ENCODE assay signal across 8 cellular contexts in genomic region chr3:128993461-128994172, GRCh38. TPM values are rescaled to one million over a fixed set of nuclear protein-coding genes. Genes with fewer than 3 reads are reported as not detected.
DNase-seq lines count a peak whose midpoint lies in the region; ATAC-seq and TF ChIP-seq lines count a peak whose summit lies in the region.

CFAP92 (minus strand) TSS chr3:128994076; CDS start chr3:128993304, 772 bp downstream.

- H3K9me3 Mint-ChIP-seq in endodermal cell = no peaks in the 10 kb centered on the region

- H3K4me3 ChIP-seq in endodermal cell (ENCODE audit: low read length) (peak within 1 kb of the TSS; percentile 80), mononuclear cell (ENCODE audit: low read length) (peak within 1 kb of the TSS; percentile 31)

- H3K36me3 ChIP-seq in endodermal cell (ENCODE audit: control insufficient read depth, insufficient read depth, low read length) = no peaks in the 10 kb centered on the region

- DNase-seq in NCI-H748 treated with DMSO at 0.1 percent for 48 hours (lab: John Stamatoyannopoulos, UW) (peak; percentile 77), endodermal cell (peak; percentile 98)
- DNase-seq in activated CD8-positive, alpha-beta memory T cell treated with anti-CD3 and anti-CD28 coated beads, Interleukin-2, amount 50 U/mL, for 1 hour (ENCODE audit: extremely low read depth) = peak; percentile 67
- peak; percentile 85 for DNase-seq in stimulated activated CD8-positive, alpha-beta memory T cell treated with anti-CD3 and anti-CD28 coated beads, Interleukin-15, amount 100 ng/mL, for 24 hours (ENCODE audit: low read depth)

- peak within 1 kb of the TSS; percentile 60 for H3K9ac ChIP-seq in endodermal cell (ENCODE audit: extremely low read depth, low read length, poor library complexity, severe bottlenecking)

- peak; percentile 42 for TF ChIP-seq CTCF in 22Rv1 (IDR thresholded peaks at IDR 0.05)
- peak; percentile 49 for TF ChIP-seq CTCF in endodermal cell (conservative IDR thresholded peaks at IDR 0.05)

- H3K9me3 ChIP-seq in endodermal cell (ENCODE audit: control insufficient read depth, low read length) (no peaks in the 10 kb centered on the region), mononuclear cell (ENCODE audit: low read depth, low read length) (no peaks in the 10 kb centered on the region)

- 6 to 12% methylated on average over 36 to 57 of the region's 57 CpGs for WGBS in endodermal cell (ENCODE audit: insufficient coverage in 1 of 2, insufficient read length in 1 of 2), 2 experiments

- H3K36me3 Mint-ChIP-seq in endodermal cell (ENCODE audit: low read depth) = no peaks in the 10 kb centered on the region

- peak within 1 kb of the TSS; percentile 63 for H3K4me3 Mint-ChIP-seq in endodermal cell

- ATAC-seq in GM18909 (IDR thresholded peaks at IDR 0.05; ENCODE audit: poor library complexity, unreplicated experiment) = peak; percentile 88
- ATAC-seq in HG03432 (IDR thresholded peaks at IDR 0.05; ENCODE audit: unreplicated experiment) = peak; percentile 90

- H3K27me3 Mint-ChIP-seq in endodermal cell (ENCODE audit: insufficient read depth) = peaks cover 69% of the 10 kb centered on the region

- peak within 1 kb of the TSS; percentile 31; the same call in 1 of the 2 replicates for H3K27ac ChIP-seq in 22Rv1
- peak within 1 kb of the TSS; percentile 20 for H3K27ac ChIP-seq in endodermal cell (ENCODE audit: low read depth, low read length)

- H3K4me1 ChIP-seq in endodermal cell (ENCODE audit: control insufficient read depth, insufficient read depth, low read length) = peaks cover 9% of the 10 kb centered on the region
- H3K4me1 ChIP-seq in mononuclear cell (ENCODE audit: insufficient read depth, low read length) = peaks cover 22% of the 10 kb centered on the region

- H3K27me3 ChIP-seq in endodermal cell (ENCODE audit: control insufficient read depth, insufficient read depth, low read length, poor library complexity, severe bottlenecking) (peaks cover 52% of the 10 kb centered on the region), mononuclear cell (ENCODE audit: insufficient read depth, low read length) (peaks cover 2% of the 10 kb centered on the region)

- peak within 1 kb of the TSS; percentile 70 for H3K27ac Mint-ChIP-seq in endodermal cell

- H3K4me1 Mint-ChIP-seq in endodermal cell = peaks cover 14% of the 10 kb centered on the region

RNA-seq across cellular contexts. Expression of gene CFAP92, which starts in this region (rescaled TPM):
- total RNA-seq in endodermal cell = 1 to 10 TPM; 1.3 to 3.0 TPM
- 11.9 TPM for polyA plus RNA-seq in endodermal cell (2013, experiment 1 of 2)
- polyA plus RNA-seq in endodermal cell (2013, experiment 2 of 2) = 13.2 TPM
- 0.63 TPM for total RNA-seq in mononuclear cell

Comparison
In these comparisons a context has a peak if more than half of its experiments do, and no peak if none do; other contexts are left out.
1. Peak in every context shown above with its lines: DNase-seq, ATAC-seq, H3K4me3 ChIP-seq and H3K27ac ChIP-seq.